ENCODE assay signal across 8 cellular contexts in genomic region chr1:241323510-241323909, GRCh38. TPM values are rescaled to one million over a fixed set of nuclear protein-coding genes. Genes with fewer than 3 reads are reported as not detected.
DNase-seq lines count a peak whose midpoint lies in the region; ATAC-seq and TF ChIP-seq lines count a peak whose summit lies in the region.

No MANE protein-coding gene starts in this region.

- peaks cover 0 to 1% (median 0%) of the 10 kb centered on the region in 3 donors for H3K27me3 Mint-ChIP-seq in immature natural killer cell (ENCODE audit: low read depth in 3 of 3)

- H3K4me1 ChIP-seq in left lung (no peaks in the 10 kb centered on the region), BE2C (no peaks in the 10 kb centered on the region)

- no peaks in the 10 kb centered on the region for H3K4me1 Mint-ChIP-seq in immature natural killer cell

- in situ Hi-C loops in astrocyte of the cerebellum (cut with HindIII; ENCODE audit: low sequenced_read_pairs) = no loop called here

- peak; percentile 45 for ATAC-seq in left lung

- peaks cover 0 to 10% (median 6%) of the 10 kb centered on the region in 6 donors for H3K9me3 Mint-ChIP-seq in immature natural killer cell

- no peaks in the 10 kb centered on the region for H3K36me3 ChIP-seq in left lung
- H3K36me3 ChIP-seq in BE2C = no peaks in the 10 kb centered on the region

- H3K27me3 ChIP-seq in left lung (no peaks in the 10 kb centered on the region), BE2C (no peaks in the 10 kb centered on the region)

- peak; percentile 10 for DNase-seq in GM10248 (ENCODE audit: extremely low spot score)
- peak; percentile 40 for DNase-seq in astrocyte of the cerebellum (ENCODE audit: low read depth)
- no peak for DNase-seq in left lung
- no peak for DNase-seq in NCI-H1694 (lab: John Stamatoyannopoulos, UW)
- DNase-seq in immature natural killer cell = no peak
- DNase-seq in BE2C = no peak
- DNase-seq in superior temporal gyrus (ENCODE audit: extremely low spot score) = no peak

- no peak overlapping the region for H3K27ac ChIP-seq in left lung

- no peaks in the 10 kb centered on the region for H3K36me3 Mint-ChIP-seq in immature natural killer cell

- intact Hi-C loops in left lung (cut with DNase I) = no loop called here

- TF ChIP-seq RAD21 in Ishikawa (IDR thresholded peaks at IDR 0.05; ENCODE audit: low read depth) = no peak

- CTCF ChIA-PET in GM10248 (lab: Yijun Ruan, JAX) = interaction anchor here (0.6 to 1.2 kb wide), 2 partner anchors 11 to 25 kb away, joined by 3 read pairs; no protein-coding TSS in a partner anchor

- no peak overlapping the region for H3K27ac Mint-ChIP-seq in immature natural killer cell

- H3K4me3 Mint-ChIP-seq in immature natural killer cell = no peak overlapping the region

- H3K4me3 ChIP-seq in astrocyte of the cerebellum (ENCODE audit: low read depth, low read length) (no peak overlapping the region), left lung (no peak overlapping the region), BE2C (ENCODE audit: low read depth, low read length) (no peak overlapping the region)

- no peaks in the 10 kb centered on the region for H3K9me3 ChIP-seq in left lung
- H3K9me3 ChIP-seq in BE2C = no peaks in the 10 kb centered on the region

- POLR2A ChIA-PET in GM10248 (lab: Yijun Ruan, JAX) = no interaction called here

- no peak for TF ChIP-seq CTCF in GM10248 (IDR thresholded peaks at IDR 0.05; ENCODE audit: control extremely low read depth, extremely low read depth, low read depth, missing control alignments)
- no peak for TF ChIP-seq CTCF in astrocyte of the cerebellum (IDR thresholded peaks at IDR 0.05; ENCODE audit: low read depth, low read length, missing control alignments)
- TF ChIP-seq CTCF in left lung (IDR thresholded peaks at IDR 0.05) = no peak
- TF ChIP-seq CTCF in BE2C (IDR thresholded peaks at IDR 0.05; ENCODE audit: low read depth, low read length) = no peak

- no peak for TF ChIP-seq EP300 in Ishikawa (IDR thresholded peaks at IDR 0.05; ENCODE audit: borderline replicate concordance)

TF ChIP-seq in Ishikawa, 13 proteins besides CTCF, POLR2A, EP300 and RAD21:
- TF ChIP-seq REST (IDR thresholded peaks at IDR 0.05; ENCODE audit: low read depth) (peak; percentile 88), MAX (IDR thresholded peaks at IDR 0.05) (no peak)

RNA-seq across cellular contexts. Expression of gene RGS7, which starts 33.5 kb away (rescaled TPM):
- not detected for total RNA-seq in left lung
- not detected for polyA plus RNA-seq in immature natural killer cell
- not detected for polyA plus RNA-seq in BE2C (2012; ENCODE audit: insufficient read depth, insufficient read length, low read depth)

Comparison
In these comparisons a context has a peak if more than half of its experiments do, and no peak if none do; other contexts are left out.
1. DNase-seq: peak in GM10248 (single experiment) and astrocyte of the cerebellum (single experiment); none in left lung (0 of 2), NCI-H1694 (single experiment), immature natural killer cell (0 of 3), BE2C (single experiment) and superior temporal gyrus (single experiment).